ENCODE assay signal across 29 cellular contexts in the genomic region with DNA sequence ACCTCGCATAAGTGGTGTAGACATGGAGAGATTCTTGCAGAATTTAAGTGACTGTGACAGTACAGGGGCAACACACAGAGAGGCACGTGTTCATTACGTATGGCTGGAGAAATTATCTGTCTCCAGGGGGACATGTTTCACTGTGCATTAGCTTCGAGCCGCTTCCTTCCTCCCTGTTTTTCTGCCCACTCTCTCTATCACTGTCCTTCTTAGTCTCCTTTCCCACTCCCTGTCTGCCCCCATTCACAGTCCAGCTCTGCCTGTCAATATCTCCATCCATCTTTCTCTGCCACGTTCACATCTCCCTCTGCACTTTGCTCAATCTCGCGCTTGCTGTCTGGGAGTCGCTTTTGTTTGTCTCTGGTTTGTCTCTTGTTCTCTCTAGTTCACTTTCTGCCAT. TPM values are rescaled to one million over a fixed set of nuclear protein-coding genes. Genes with fewer than 3 reads are reported as not detected.
DNase-seq lines count a peak whose midpoint lies in the region; ATAC-seq and TF ChIP-seq lines count a peak whose summit lies in the region.
"Had no signal": no experiment of that assay in that cellular context is flagged by ENCODE, and none has a peak within 500 bp of the region (broad histone marks: within the 10 kb centered on the region; RNA-seq: fewer than 3 reads in every experiment).

No MANE protein-coding gene starts in this region.

- H3K27me3 ChIP-seq in A673 (replicated peaks; ENCODE audit: insufficient read depth, low read depth, low read length, poor library complexity) (no peaks in the 10 kb centered on the region), mesenchymal stem cell (ENCODE audit: control insufficient read depth in 1 of 2, insufficient read depth in 1 of 2, low read length in 2 of 2) (no peaks in the 10 kb centered on the region), H9 (ENCODE audit: insufficient read depth, low read length) (no peaks in the 10 kb centered on the region)
- H3K27me3 ChIP-seq: body of pancreas, left lung, pancreas, Peyer's patch, right atrium auricular region had no signal

- no peak overlapping the region for H2BK5ac ChIP-seq in mesenchymal stem cell (ENCODE audit: low read depth, low read length, poor library complexity, severe bottlenecking)
- H2BK5ac ChIP-seq in H9 (ENCODE audit: insufficient read length, low read length) = no peak overlapping the region

- H3K18ac ChIP-seq in mesenchymal stem cell (ENCODE audit: low read depth in 1 of 2, low read length in 2 of 2) (no peak overlapping the region), H9 (ENCODE audit: insufficient read length, low read depth, low read length) (no peak overlapping the region)

- BruUV-seq in A673 (replicated peaks; lab: Mats Ljungman, UMichigan) = no TSS peak

- CTCF ChIA-PET in A673 (lab: Charles Lee) (no interaction called here), T-cell (lab: Charles Lee) (interaction anchor here (0.7 to 3.0 kb wide), 4 partner anchors 14 to 35 kb away, joined by 4 to 11 read pairs (median 8); no protein-coding TSS in a partner anchor)

- no peak overlapping the region for H4K91ac ChIP-seq in mesenchymal stem cell (ENCODE audit: low read length)
- H4K91ac ChIP-seq in H9 (ENCODE audit: insufficient read length, low read depth, low read length) = no peak overlapping the region

- peaks cover 35% of the 10 kb centered on the region for H3K36me3 Mint-ChIP-seq in activated CD4-positive, alpha-beta T cell treated with anti-CD3 and anti-CD28 coated beads, Interleukin-2, amount 10 ng/mL, durations not matched to agents 24 days and 14 days (ENCODE audit: low read depth)
- H3K36me3 Mint-ChIP-seq in T-cell (peaks cover 17% of the 10 kb centered on the region), H9 (ENCODE audit: insufficient read depth in 1 of 3, low read depth in 3 of 3) (peaks cover 19 to 21% (median 21%) of the 10 kb centered on the region in 3 experiments; a peak in 6 of 7 replicates)

- peaks cover 40% of the 10 kb centered on the region for H3K4me1 Mint-ChIP-seq in activated CD4-positive, alpha-beta T cell treated with anti-CD3 and anti-CD28 coated beads, Interleukin-2, amount 10 ng/mL, durations not matched to agents 24 days and 14 days
- H3K4me1 Mint-ChIP-seq in T-cell (peaks cover 48 to 56% (median 49%) of the 10 kb centered on the region in 3 donors), H9 (peaks cover 37 to 39% of the 10 kb centered on the region in 2 experiments)

- no peak overlapping the region for H3K56ac ChIP-seq in H9 (ENCODE audit: insufficient read length, low read depth, low read length)

- H3K4me2 ChIP-seq in mesenchymal stem cell (ENCODE audit: low read length, poor library complexity, severe bottlenecking) (no peak overlapping the region), H9 (ENCODE audit: insufficient read depth, insufficient read length, low read length) (no peak overlapping the region)

- peak overlapping the region; percentile 1 for H3K4me3 Mint-ChIP-seq in activated CD4-positive, alpha-beta T cell treated with anti-CD3 and anti-CD28 coated beads, Interleukin-2, amount 10 ng/mL, durations not matched to agents 24 days and 14 days
- peak overlapping the region; percentile 71 to 76 (median 71) for H3K4me3 Mint-ChIP-seq in T-cell
- no peak overlapping the region for H3K4me3 Mint-ChIP-seq in H9
- H3K4me3 Mint-ChIP-seq: activated T-helper 1 cell treated with anti-CD3 and anti-CD28 coated beads, Interleukin-12 subunit alpha, Interleukin-12 subunit beta, Interleukin-2, Interleukin-4 antibody, amounts not matched to agents 30 ng/mL and 10 ng/mL and 1 ng/mL, durations not matched to agents 14 hours and 24 hours and 36 hours; IgD-negative memory B cell had no signal

- H3K4ac ChIP-seq in mesenchymal stem cell (ENCODE audit: low read depth in 1 of 2, low read length in 2 of 2) = no peak overlapping the region
- no peak overlapping the region for H3K4ac ChIP-seq in H9 (ENCODE audit: low read depth, low read length)

- POLR2A ChIA-PET in A673 (lab: Charles Lee; ENCODE audit: low non-redundant PET) (no interaction called here), T-cell (lab: Charles Lee) (interaction anchor here in 1 of 2 donors (0.5 to 0.6 kb wide), 2 partner anchors 9 to 106 kb away, joined by 3 to 4 read pairs; no protein-coding TSS in a partner anchor)

- H2BK15ac ChIP-seq in mesenchymal stem cell (ENCODE audit: low read depth, poor library complexity, severe bottlenecking) (no peak overlapping the region), H9 (ENCODE audit: low read depth, low read length) (no peak overlapping the region)

- intact Hi-C loops in activated CD4-positive, alpha-beta T cell treated with anti-CD3 and anti-CD28 coated beads, Interleukin-2, amount 10 ng/mL, durations not matched to agents 24 days and 14 days (cut with micrococcal nuclease) = no loop called here
- intact Hi-C loops in A673 (cut with micrococcal nuclease; ENCODE audit: unreplicated experiment) = no loop called here

- H2BK20ac ChIP-seq in H9 (ENCODE audit: low read depth, low read length, poor library complexity, severe bottlenecking) = no peak overlapping the region

- H2BK12ac ChIP-seq in mesenchymal stem cell (ENCODE audit: low read length in 2 of 2) (no peak overlapping the region), H9 (ENCODE audit: insufficient read length, low read depth, low read length) (no peak overlapping the region)

- no peak overlapping the region for H3K4me3 ChIP-seq in A673 (ENCODE audit: low read depth, low read length, poor library complexity, severe bottlenecking)
- no peak overlapping the region for H3K4me3 ChIP-seq in mesenchymal stem cell (ENCODE audit: insufficient read depth in 1 of 2, low read depth in 1 of 2, low read length in 2 of 2)
- H3K4me3 ChIP-seq: body of pancreas, left lung, pancreas, Peyer's patch, right atrium auricular region had no signal

- H3K9ac ChIP-seq in mesenchymal stem cell (ENCODE audit: low read length) (no peak overlapping the region), H9 (ENCODE audit: extremely low read depth, insufficient read length, low read length) (no peak overlapping the region)

- WGBS in mesenchymal stem cell = 44% methylated on average over 9 of the region's 9 CpGs
- no CpG with 5 or more reads among the region's 9 CpGs for WGBS in H9 (ENCODE audit: extremely low coverage, insufficient read length, low lambda C conversion rate)

- ATAC-seq in T-cell (replicated peaks in 1 of 4) = peak in 1 of 4 experiments; percentile 20
- ATAC-seq: body of pancreas, left lung, pancreas had no signal

- no peak overlapping the region for H3K14ac ChIP-seq in mesenchymal stem cell (ENCODE audit: low read length in 2 of 2)
- H3K14ac ChIP-seq in H9 (ENCODE audit: insufficient read depth, low read length) = no peak overlapping the region

- H3K36me3 ChIP-seq in A673 (ENCODE audit: insufficient read depth, low read length, poor library complexity, severe bottlenecking) = peaks cover 8% of the 10 kb centered on the region
- peaks cover 9 to 17% of the 10 kb centered on the region in 2 experiments for H3K36me3 ChIP-seq in mesenchymal stem cell (ENCODE audit: control insufficient read depth in 1 of 2, insufficient read depth in 2 of 2, low read depth in 1 of 2, low read length in 2 of 2)

- no peak overlapping the region for H2AFZ ChIP-seq in mesenchymal stem cell (ENCODE audit: low read depth, low read length)
- no peak overlapping the region for H2AFZ ChIP-seq in H9 (ENCODE audit: low read length)

- H3K23me2 ChIP-seq in H9 (ENCODE audit: insufficient read length, low read depth, low read length, poor library complexity, severe bottlenecking) = no peaks in the 10 kb centered on the region

- H2BK120ac ChIP-seq in mesenchymal stem cell (ENCODE audit: low read depth, low read length) (no peak overlapping the region), H9 (ENCODE audit: low read depth, low read length, poor library complexity, severe bottlenecking) (no peak overlapping the region)

- peak overlapping the region; percentile 35 for H4K8ac ChIP-seq in mesenchymal stem cell (ENCODE audit: low read length)
- no peak overlapping the region for H4K8ac ChIP-seq in H9 (replicated peaks; ENCODE audit: insufficient read length, low read depth, low read length)

- no peak for DNase-seq in activated CD4-positive, alpha-beta T cell treated with anti-CD3 and anti-CD28 coated beads, Interleukin-2, amount 10 ng/mL, durations not matched to agents 24 days and 14 days
- no peak for DNase-seq in activated CD4-positive, alpha-beta T cell treated with anti-CD3 and anti-CD28 coated beads, Interleukin-2, amount 50 U/mL, for 48 hours
- DNase-seq in A673 (ENCODE audit: low spot score) = peak; percentile 32
- DNase-seq in T-cell = no peak
- DNase-seq in mesenchymal stem cell = no peak
- no peak for DNase-seq in H9
- no peak for DNase-seq in NCI-H226
- no peak for DNase-seq in stimulated activated CD4-positive, alpha-beta T cell treated with anti-CD3 and anti-CD28 coated beads, Interleukin-2, amount 100 ng/mL, for 24 hours
- DNase-seq: activated CD4-positive, CD25-positive, alpha-beta regulatory T cell; activated CD8-positive, alpha-beta memory T cell treated with anti-CD3 and anti-CD28 coated beads for 24 hours; AML-193; body of pancreas; left lung; NCI-H1105 treated with DMSO at 0.1 percent for 48 hours; NCI-H1930; NCI-H526 treated with DMSO at 0.1 percent for 48 hours; pancreas; Peyer's patch; SHP77 treated with DMSO at 0.1 percent for 48 hours; stimulated activated CD4-positive, alpha-beta T cell treated with anti-CD3 and anti-CD28 coated beads, Interleukin-2, amount 100 ng/mL, for 48 hours; trophoblast cell had no signal

- no peaks in the 10 kb centered on the region for H3K9me3 Mint-ChIP-seq in activated CD4-positive, alpha-beta T cell treated with anti-CD3 and anti-CD28 coated beads, Interleukin-2, amount 10 ng/mL, durations not matched to agents 24 days and 14 days
- H3K9me3 Mint-ChIP-seq in T-cell = no peaks in the 10 kb centered on the region
- no peaks in the 10 kb centered on the region for H3K9me3 Mint-ChIP-seq in H9
- H3K9me3 Mint-ChIP-seq: activated T-helper 1 cell treated with anti-CD3 and anti-CD28 coated beads, Interleukin-12 subunit alpha, Interleukin-12 subunit beta, Interleukin-2, Interleukin-4 antibody, amounts not matched to agents 30 ng/mL and 10 ng/mL and 1 ng/mL, durations not matched to agents 14 hours and 24 hours and 36 hours; IgD-negative memory B cell had no signal

- H3K79me1 ChIP-seq in mesenchymal stem cell (replicated peaks; ENCODE audit: low read length, poor library complexity, severe bottlenecking) (peaks cover 2% of the 10 kb centered on the region), H9 (ENCODE audit: insufficient read depth, low read depth, low read length, poor library complexity, severe bottlenecking) (no peaks in the 10 kb centered on the region)

- no peaks in the 10 kb centered on the region for H4K20me1 ChIP-seq in H9 (ENCODE audit: control insufficient read depth, insufficient read depth, insufficient read length)

- H4K5ac ChIP-seq in H9 (ENCODE audit: insufficient read length, low read depth, low read length) = no peak overlapping the region

- H3K27ac ChIP-seq in A673 (ENCODE audit: low read depth, low read length, poor library complexity, severe bottlenecking) = peak overlapping the region; percentile 95
- H3K27ac ChIP-seq in mesenchymal stem cell (ENCODE audit: low read length, poor library complexity, severe bottlenecking) = no peak overlapping the region
- no peak overlapping the region for H3K27ac ChIP-seq in H9 (ENCODE audit: insufficient read length, low read depth, low read length)
- H3K27ac ChIP-seq: body of pancreas, left lung, pancreas, Peyer's patch, right atrium auricular region had no signal

- H3K9me3 ChIP-seq in A673 (ENCODE audit: low read depth, low read length, poor library complexity, severe bottlenecking) (no peaks in the 10 kb centered on the region), mesenchymal stem cell (ENCODE audit: control insufficient read depth, low read length) (no peaks in the 10 kb centered on the region), H9 (ENCODE audit: control insufficient read depth, low read depth, low read length) (no peaks in the 10 kb centered on the region)
- H3K9me3 ChIP-seq: body of pancreas, left lung, pancreas, Peyer's patch, right atrium auricular region had no signal

- TF ChIP-seq CTCF in A673 (conservative IDR thresholded peaks at IDR 0.05; ENCODE audit: low read depth, low read length) = no peak
- no peak for TF ChIP-seq CTCF in H9 (conservative IDR thresholded peaks at IDR 0.05)

- no peaks in the 10 kb centered on the region for H3K27me3 Mint-ChIP-seq in activated CD4-positive, alpha-beta T cell treated with anti-CD3 and anti-CD28 coated beads, Interleukin-2, amount 10 ng/mL, durations not matched to agents 24 days and 14 days
- no peaks in the 10 kb centered on the region for H3K27me3 Mint-ChIP-seq in T-cell
- no peaks in the 10 kb centered on the region for H3K27me3 Mint-ChIP-seq in H9 (ENCODE audit: low read depth)
- H3K27me3 Mint-ChIP-seq: IgD-negative memory B cell had no signal

- H3K27ac Mint-ChIP-seq in activated CD4-positive, alpha-beta T cell treated with anti-CD3 and anti-CD28 coated beads, Interleukin-2, amount 10 ng/mL, durations not matched to agents 24 days and 14 days = no peak overlapping the region
- H3K27ac Mint-ChIP-seq in T-cell = peak overlapping the region; percentile 83 to 95
- H3K27ac Mint-ChIP-seq in H9 = peak overlapping the region in 1 of 3 experiments; percentile 67; a peak in 2 of 7 replicates
- H3K27ac Mint-ChIP-seq: activated T-helper 1 cell treated with anti-CD3 and anti-CD28 coated beads, Interleukin-12 subunit alpha, Interleukin-12 subunit beta, Interleukin-2, Interleukin-4 antibody, amounts not matched to agents 30 ng/mL and 10 ng/mL and 1 ng/mL, durations not matched to agents 14 hours and 24 hours and 36 hours; IgD-negative memory B cell had no signal

- H3K23ac ChIP-seq in mesenchymal stem cell (ENCODE audit: low read length in 2 of 2) = no peak overlapping the region
- H3K23ac ChIP-seq in H9 (ENCODE audit: insufficient read length, low read depth, low read length) = no peak overlapping the region

- H3T11ph ChIP-seq in H9 (ENCODE audit: low read length) = no peak overlapping the region

- peaks cover 60% of the 10 kb centered on the region for H3K4me1 ChIP-seq in A673 (ENCODE audit: insufficient read depth, low read length, poor library complexity, severe bottlenecking)
- H3K4me1 ChIP-seq in mesenchymal stem cell (ENCODE audit: control insufficient read depth, insufficient read depth, low read depth, low read length) = peaks cover 10% of the 10 kb centered on the region
- no peaks in the 10 kb centered on the region for H3K4me1 ChIP-seq in H9 (ENCODE audit: insufficient read depth, low read length)
- H3K4me1 ChIP-seq: body of pancreas, pancreas, Peyer's patch, right atrium auricular region had no signal

- no peaks in the 10 kb centered on the region for H3K79me2 ChIP-seq in H9 (ENCODE audit: insufficient read depth, low read length)

- H2AK5ac ChIP-seq in mesenchymal stem cell (ENCODE audit: low read length, severe bottlenecking) (no peak overlapping the region), H9 (ENCODE audit: insufficient read length, low read length) (no peak overlapping the region)

RNA-seq across cellular contexts. Expression of a gene that starts 11.5 kb away (rescaled TPM):
- 6.7 and 8.2 TPM in 2 replicates for total RNA-seq in activated CD4-positive, alpha-beta T cell treated with anti-CD3 and anti-CD28 coated beads, Interleukin-2, amount 10 ng/mL, durations not matched to agents 24 days and 14 days
- total RNA-seq in A673 (2021) (9.9 and 10.8 TPM in 2 replicates), T-cell (10 to 100 TPM; 10.8 to 13.7 (median 12.4) TPM), H9 (2021) (6.9 and 8.2 TPM in 2 replicates)
- 4.3 TPM for polyA plus RNA-seq in mesenchymal stem cell (2013, experiment 1 of 2)
- polyA plus RNA-seq in mesenchymal stem cell (2013, experiment 2 of 2) = 4.1 TPM

RNA-seq across cellular contexts. Expression of a gene that starts 13.2 kb away (rescaled TPM):
- total RNA-seq in activated CD4-positive, alpha-beta T cell treated with anti-CD3 and anti-CD28 coated beads, Interleukin-2, amount 10 ng/mL, durations not matched to agents 24 days and 14 days = 150 TPM in 2 replicates
- total RNA-seq in A673 (2021) (491 and 500 TPM in 2 replicates), T-cell (10 to 100 TPM; 20.6 to 43.9 (median 38.0) TPM), H9 (2021) (252 and 253 TPM in 2 replicates)
- 155 TPM for polyA plus RNA-seq in mesenchymal stem cell (2013, experiment 1 of 2)
- polyA plus RNA-seq in mesenchymal stem cell (2013, experiment 2 of 2) = 156 TPM

RNA-seq across cellular contexts. Expression of a gene that starts 20.5 kb away (rescaled TPM):
- not detected in 2 replicates for total RNA-seq in activated CD4-positive, alpha-beta T cell treated with anti-CD3 and anti-CD28 coated beads, Interleukin-2, amount 10 ng/mL, durations not matched to agents 24 days and 14 days
- not detected in 2 replicates for total RNA-seq in A673 (2021)
- total RNA-seq in T-cell = under 1 TPM in 4 of 5 donors, not detected in 1; 0.26 to 0.95 (median 0.54) TPM
- polyA plus RNA-seq in mesenchymal stem cell (2013, experiment 1 of 2) = not detected
- not detected for polyA plus RNA-seq in mesenchymal stem cell (2013, experiment 2 of 2)
- not detected in 2 replicates for total RNA-seq in H9 (2021)
- total RNA-seq: activated T-helper 1 cell treated with anti-CD3 and anti-CD28 coated beads, Interleukin-12 subunit alpha, Interleukin-12 subunit beta, Interleukin-2, Interleukin-4 antibody, amounts not matched to agents 30 ng/mL and 10 ng/mL and 1 ng/mL, durations not matched to agents 14 hours and 24 hours and 36 hours; body of pancreas; cerebellum; endothelial cell of umbilical vein; left lung; mesenteric fat pad; pancreas; Peyer's patch; right atrium auricular region; subcutaneous adipose tissue had no signal
- polyA plus RNA-seq: adipose tissue, endothelial cell of umbilical vein, IgD-negative memory B cell had no signal

RNA-seq across cellular contexts. Expression of a gene that starts 35.8 kb away (rescaled TPM):
- 1.6 and 1.7 TPM in 2 replicates for total RNA-seq in activated CD4-positive, alpha-beta T cell treated with anti-CD3 and anti-CD28 coated beads, Interleukin-2, amount 10 ng/mL, durations not matched to agents 24 days and 14 days
- 44.8 and 47.0 TPM in 2 replicates for total RNA-seq in A673 (2021)
- 1 to 10 TPM; 1.2 to 3.0 (median 1.6) TPM for total RNA-seq in T-cell
- 5.8 TPM for polyA plus RNA-seq in mesenchymal stem cell (2013, experiment 1 of 2)
- polyA plus RNA-seq in mesenchymal stem cell (2013, experiment 2 of 2) = 5.0 TPM
- total RNA-seq in H9 (2021) = 16.7 and 16.9 TPM in 2 replicates

RNA-seq across cellular contexts. Expression of a gene that starts 39.1 kb away (rescaled TPM):
- total RNA-seq in activated CD4-positive, alpha-beta T cell treated with anti-CD3 and anti-CD28 coated beads, Interleukin-2, amount 10 ng/mL, durations not matched to agents 24 days and 14 days = 2.4 and 2.7 TPM in 2 replicates
- total RNA-seq in A673 (2021) (37.6 and 43.6 TPM in 2 replicates), T-cell (1 to 10 TPM; 1.8 to 3.1 (median 2.4) TPM), H9 (2021) (44.3 and 44.9 TPM in 2 replicates)
- 13.8 TPM for polyA plus RNA-seq in mesenchymal stem cell (2013, experiment 1 of 2)
- polyA plus RNA-seq in mesenchymal stem cell (2013, experiment 2 of 2) = 15.8 TPM

Comparison
In these comparisons a context has a peak if more than half of its experiments do, and no peak if none do; other contexts are left out.
1. H3K4me3 Mint-ChIP-seq: peak in activated CD4-positive, alpha-beta T cell treated with anti-CD3 and anti-CD28 coated beads, Interleukin-2, amount 10 ng/mL, durations not matched to agents 24 days and 14 days (single experiment) and T-cell (3 of 3); none in H9 (0 of 2).